ENCODE assay signal across 9 cellular contexts in the genomic region with DNA sequence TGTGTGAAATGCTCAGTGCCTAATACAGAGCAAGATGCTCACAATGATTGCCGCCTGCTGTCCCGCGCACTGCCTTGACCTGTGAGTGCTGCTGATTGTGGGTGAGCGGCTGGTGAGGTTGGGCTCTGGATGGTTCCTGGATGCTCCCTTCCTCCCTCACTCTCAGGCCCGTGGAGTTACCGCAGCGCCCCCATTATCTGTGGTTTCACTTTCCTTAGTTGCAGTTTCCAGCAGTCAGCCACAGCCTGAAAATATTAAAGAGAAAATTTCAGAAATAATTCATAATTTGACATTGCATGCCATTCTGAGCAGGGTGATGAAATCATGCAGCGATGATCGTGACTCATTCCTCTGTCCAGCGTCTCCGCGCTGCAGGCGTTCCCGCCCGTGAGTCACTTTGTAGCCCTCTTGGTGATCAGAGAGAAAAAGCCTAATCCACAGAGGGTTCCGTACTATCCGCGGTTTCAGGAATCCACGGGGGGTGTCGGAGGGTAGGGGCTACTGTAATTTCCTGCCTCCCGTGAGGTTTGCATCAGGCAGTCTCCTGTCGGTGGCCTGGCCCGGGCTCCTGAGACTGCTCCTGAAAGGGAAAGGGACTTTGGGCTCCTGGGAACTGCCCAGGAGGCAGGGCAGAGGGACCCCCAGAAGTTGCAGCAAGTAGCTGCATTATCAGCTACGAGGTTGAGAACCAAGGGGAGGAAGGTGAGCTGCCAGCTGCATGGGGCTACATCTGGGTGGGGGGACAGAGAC. TPM values are rescaled to one million over a fixed set of nuclear protein-coding genes. Genes with fewer than 3 reads are reported as not detected.
DNase-seq lines count a peak whose midpoint lies in the region; ATAC-seq and TF ChIP-seq lines count a peak whose summit lies in the region.
"Had no signal": no experiment of that assay in that cellular context is flagged by ENCODE, and none has a peak within 500 bp of the region (broad histone marks: within the 10 kb centered on the region; RNA-seq: fewer than 3 reads in every experiment).

No MANE protein-coding gene starts in this region.

- H3K4me3 ChIP-seq in esophagus squamous epithelium, result peak overlapping the region in 2 of 4 donors; percentile 30 to 44
- no peak overlapping the region for H3K4me3 ChIP-seq in trophoblast cell (ENCODE audit: low read depth, low read length)

- H2BK5ac ChIP-seq in trophoblast cell (ENCODE audit: low read depth, low read length, poor library complexity), result peak overlapping the region; percentile 50

- ATAC-seq in HG03039 (IDR thresholded peaks at IDR 0.05; ENCODE audit: unreplicated experiment), result no peak
- no peak for ATAC-seq in left colon

- peak overlapping the region; percentile 68 for H4K91ac ChIP-seq in trophoblast cell (ENCODE audit: low read depth, low read length)

- no peak for TF ChIP-seq CTCF in esophagus squamous epithelium (IDR thresholded peaks at IDR 0.05)

- intact Hi-C loops in esophagus squamous epithelium (cut with DNase I) (no loop called here), left colon (cut with DNase I, micrococcal nuclease) (no loop called here)

- peak overlapping the region; percentile 23 for H4K8ac ChIP-seq in trophoblast cell (ENCODE audit: low read depth, low read length)

- WGBS in esophagus squamous epithelium, 2 donors, result 22 to 45% methylated on average over 4 to 12 of the region's 24 CpGs
- no CpG with 5 or more reads among the region's 24 CpGs for WGBS in trophoblast cell (ENCODE audit: extremely low coverage, insufficient coverage, insufficient read length)

- H3K4me1 ChIP-seq in esophagus squamous epithelium (peaks cover 13 to 63% (median 37%) of the 10 kb centered on the region in 3 donors), trophoblast cell (ENCODE audit: control insufficient read depth in 1 of 2, insufficient read depth in 2 of 2, low read length in 2 of 2) (peaks cover 31 to 40% of the 10 kb centered on the region in 2 experiments)

- no peaks in the 10 kb centered on the region for H3K27me3 ChIP-seq in esophagus squamous epithelium
- no peaks in the 10 kb centered on the region for H3K27me3 ChIP-seq in trophoblast cell (ENCODE audit: insufficient read depth, low read length)

- peak overlapping the region; percentile 33 for H3K18ac ChIP-seq in trophoblast cell (ENCODE audit: low read length)

- H2AK5ac ChIP-seq in trophoblast cell (ENCODE audit: low read length), result peak overlapping the region; percentile 27

- TF ChIP-seq POLR2A in esophagus squamous epithelium (IDR thresholded peaks at IDR 0.05), result no peak

- H3K9me3 ChIP-seq in esophagus squamous epithelium (no peaks in the 10 kb centered on the region), trophoblast cell (ENCODE audit: insufficient read depth, low read depth, low read length) (peaks cover 1% of the 10 kb centered on the region)
- H3K9me3 ChIP-seq: neutrophil had no signal

- peak overlapping the region; percentile 29 for H3K4me2 ChIP-seq in trophoblast cell (ENCODE audit: low read length)

- no peak overlapping the region for H3K9ac ChIP-seq in trophoblast cell (ENCODE audit: low read length)

- H3K79me1 ChIP-seq in trophoblast cell (ENCODE audit: low read length), result peaks cover 17% of the 10 kb centered on the region

- H3K23ac ChIP-seq in trophoblast cell (ENCODE audit: low read length), result no peak overlapping the region

- H3K36me3 ChIP-seq in esophagus squamous epithelium (peaks cover 24 to 28% (median 24%) of the 10 kb centered on the region in 3 donors), trophoblast cell (ENCODE audit: control insufficient read depth in 1 of 2, insufficient read depth in 2 of 2, low read length in 2 of 2) (peaks cover 24% of the 10 kb centered on the region in 2 experiments)

- DNase-seq in ELF-1 (ENCODE audit: low read depth, low spot score) (peak; percentile 65), esophagus squamous epithelium (lab: John Stamatoyannopoulos, UW) (no peak), trophoblast cell (peak; percentile 92 to 95), NCI-H748 (lab: John Stamatoyannopoulos, UW; ENCODE audit: unreplicated experiment) (no peak), left colon (no peak)
- DNase-seq in activated CD4-positive, CD25-positive, alpha-beta regulatory T cell treated with anti-CD3 and anti-CD28 coated beads, Interleukin-2, amount 50 U/mL, for 72 hours, result no peak

- no peaks in the 10 kb centered on the region for H3K79me2 ChIP-seq in trophoblast cell (ENCODE audit: control insufficient read depth, insufficient read depth, low read length, poor library complexity)

- H2AFZ ChIP-seq in trophoblast cell (ENCODE audit: insufficient read depth, low read length, poor library complexity), result no peak overlapping the region

- peak overlapping the region; percentile 52 for H2BK12ac ChIP-seq in trophoblast cell (ENCODE audit: low read length)

- peak overlapping the region; percentile 78 to 88 (median 85) for H3K27ac ChIP-seq in esophagus squamous epithelium
- H3K27ac ChIP-seq in trophoblast cell (ENCODE audit: low read depth, low read length), result peak overlapping the region; percentile 79
- H3K27ac ChIP-seq: neutrophil had no signal

- peak overlapping the region; percentile 18 for H3K4ac ChIP-seq in trophoblast cell (ENCODE audit: low read depth, low read length)

- H3K14ac ChIP-seq in trophoblast cell (ENCODE audit: low read length), result peak overlapping the region; percentile 33

- H2BK120ac ChIP-seq in trophoblast cell (ENCODE audit: insufficient read depth, low read length, poor library complexity), result peak overlapping the region; percentile 55

- no peak overlapping the region for H4K12ac ChIP-seq in trophoblast cell (ENCODE audit: low read depth, low read length)

TF ChIP-seq in PFSK-1, 5 proteins besides CTCF, POLR2A, EP300 and RAD21:
- peak; percentile 69 to 76; a peak in 3 of 4 replicates for TF ChIP-seq REST (IDR thresholded peaks at IDR 0.05; ENCODE audit: insufficient read depth in 1 of 2, low read depth in 2 of 2, low read length in 2 of 2)
- no peak for TF ChIP-seq SIN3A (IDR thresholded peaks at IDR 0.05; ENCODE audit: borderline replicate concordance, insufficient read depth, low read length)
- no peak for TF ChIP-seq POLR2AphosphoS5 (IDR thresholded peaks at IDR 0.05; ENCODE audit: low read depth, low read length)
- no peak for TF ChIP-seq FOXP2 (optimal IDR thresholded peaks at IDR 0.05; ENCODE audit: borderline replicate concordance, extremely low read depth, extremely low read length, insufficient read depth)
- TF ChIP-seq TAF1 (IDR thresholded peaks at IDR 0.05; ENCODE audit: borderline replicate concordance, insufficient read depth, low read length), result no peak

RNA-seq across cellular contexts. Expression of gene RPL3, which starts 10.6 kb away (rescaled TPM):
- 3,373 TPM for polyA plus RNA-seq in PFSK-1 (2012; ENCODE audit: insufficient read length, low read depth)
- total RNA-seq in esophagus squamous epithelium (1,000 to 10,000 TPM; 1,469 to 2,891 (median 2,008) TPM), left colon (1,000 to 10,000 TPM; 1,637 to 1,665 TPM)
- 1,456 and 1,519 TPM in 2 replicates for polyA plus RNA-seq in trophoblast cell (2013)

RNA-seq across cellular contexts. Expression of gene SYNGR1, which starts 41.0 kb away (rescaled TPM):
- 68.8 TPM for polyA plus RNA-seq in PFSK-1 (2012; ENCODE audit: insufficient read length, low read depth)
- total RNA-seq in esophagus squamous epithelium (10 to 100 TPM; 13.3 to 35.5 (median 21.5) TPM), left colon (1 to 10 TPM; 1.3 to 4.4 TPM)
- 20.4 and 21.0 TPM in 2 replicates for polyA plus RNA-seq in trophoblast cell (2013)

Comparison
In these comparisons a context has a peak if more than half of its experiments do, and no peak if none do; other contexts are left out.
1. DNase-seq: peak in ELF-1 (single experiment) and trophoblast cell (2 of 2); none in esophagus squamous epithelium (single experiment), activated CD4-positive, CD25-positive, alpha-beta regulatory T cell treated with anti-CD3 and anti-CD28 coated beads, Interleukin-2, amount 50 U/mL, for 72 hours (single experiment), NCI-H748 (single experiment) and left colon (0 of 2).